8 cellular contexts compared by ENCODE assay signal in the genomic region with DNA sequence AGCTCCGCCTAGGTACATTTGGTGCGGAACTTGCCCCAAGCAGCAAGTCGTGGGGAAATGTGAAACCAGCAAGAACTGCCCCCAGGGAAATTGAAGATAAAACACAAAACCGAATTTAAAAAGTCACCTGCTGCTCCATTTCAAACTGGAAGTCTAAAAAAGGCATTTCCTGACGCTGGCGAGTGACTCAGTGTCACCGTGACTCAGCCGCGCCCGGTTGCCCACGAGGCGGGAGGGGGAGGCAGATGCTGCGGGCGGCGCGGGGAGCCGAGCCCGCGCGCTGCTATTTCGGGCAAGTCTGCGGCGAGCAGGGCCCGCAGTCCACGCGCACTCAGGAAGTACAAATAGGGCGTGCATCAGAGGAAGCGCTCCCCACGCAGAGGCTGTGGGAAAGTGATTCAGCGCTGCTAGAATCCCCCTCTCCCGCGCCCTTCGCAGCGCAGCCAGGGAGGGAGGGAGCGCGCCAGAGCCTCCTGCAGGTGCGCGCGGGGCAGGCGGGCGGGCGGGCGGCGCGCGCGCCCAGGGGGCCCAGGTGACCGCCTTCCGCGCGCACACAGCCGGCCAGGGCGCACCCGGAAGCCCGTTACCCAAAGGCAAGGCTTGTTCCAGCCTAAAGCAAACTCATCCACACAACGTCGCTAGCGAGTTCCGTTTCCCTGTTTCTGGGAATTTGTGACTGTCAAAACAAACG.
DNase-seq lines count a peak whose midpoint lies in the region; FAIRE-seq and TF ChIP-seq lines count a peak whose summit lies in the region.

No MANE protein-coding gene starts in this region.

- no peaks in the 10 kb centered on the region for H3K9me3 Mint-ChIP-seq in T-helper 2 cell treated with Interferon-gamma antibody and Interleukin-4, amounts not matched to agents 5 μg/mL and 100 μg/mL, for 36 hours

- peaks cover 0 to 20% (median 16%) of the 10 kb centered on the region in 4 donors for H3K4me1 ChIP-seq in sigmoid colon

- no peaks in the 10 kb centered on the region for H3K36me3 Mint-ChIP-seq in T-helper 2 cell treated with Interferon-gamma antibody and Interleukin-4, amounts not matched to agents 5 μg/mL and 100 μg/mL, for 36 hours (ENCODE audit: low read depth)

- H3K27me3 Mint-ChIP-seq in T-helper 2 cell treated with Interferon-gamma antibody and Interleukin-4, amounts not matched to agents 5 μg/mL and 100 μg/mL, for 36 hours (ENCODE audit: low read depth), result peaks cover 44% of the 10 kb centered on the region

- H3K27ac Mint-ChIP-seq in T-helper 2 cell treated with Interferon-gamma antibody and Interleukin-4, amounts not matched to agents 5 μg/mL and 100 μg/mL, for 36 hours, result peak overlapping the region; percentile 80

- DNase-seq in ELR (ENCODE audit: low read depth) (peak; percentile 88), H54 (ENCODE audit: insufficient read length, low spot score) (peak; percentile 97), LoVo (ENCODE audit: low spot score) (peak; percentile 77), astrocyte of the cerebellum (ENCODE audit: low read depth) (no peak), sigmoid colon (peak; percentile 86), pons (ENCODE audit: low spot score) (no peak)
- peak; percentile 81 for DNase-seq in T-helper 2 cell treated with Interferon-gamma antibody and Interleukin-4, amounts not matched to agents 5 μg/mL and 100 μg/mL, for 36 hours (ENCODE audit: low spot score)

- no peaks in the 10 kb centered on the region for H3K36me3 ChIP-seq in sigmoid colon

- peak overlapping the region; percentile 85 for H3K4me3 Mint-ChIP-seq in T-helper 2 cell treated with Interferon-gamma antibody and Interleukin-4, amounts not matched to agents 5 μg/mL and 100 μg/mL, for 36 hours

- H3K4me3 ChIP-seq in astrocyte of the cerebellum (ENCODE audit: low read depth, low read length), result peak overlapping the region; percentile 59
- H3K4me3 ChIP-seq in iPS-11a (ENCODE audit: low read depth, low read length), result peak overlapping the region; percentile 73
- peak overlapping the region; percentile 39 to 59 (median 58) for H3K4me3 ChIP-seq in sigmoid colon

- TF ChIP-seq EP300 in sigmoid colon (IDR thresholded peaks at IDR 0.05), result peak in 2 of 4 donors; percentile 42 to 89

- no peaks in the 10 kb centered on the region for H3K27me3 ChIP-seq in sigmoid colon

- intact Hi-C loops in sigmoid colon (cut with DNase I), result loop anchor here (5.0 kb wide), 2 partner anchors 991 to 1181 kb away; no protein-coding TSS in a partner anchor

- H3K27ac ChIP-seq in sigmoid colon, result peak overlapping the region; percentile 42 to 76 (median 58)

- FAIRE-seq in H54 (lab: Jason Lieb, UNC), result peak; percentile 99

- no peaks in the 10 kb centered on the region for H3K9me3 ChIP-seq in sigmoid colon

- TF ChIP-seq POLR2A in H54 (IDR thresholded peaks at IDR 0.05; ENCODE audit: low read depth, low read length), result no peak
- no peak for TF ChIP-seq POLR2A in sigmoid colon (IDR thresholded peaks at IDR 0.05)

- 1% methylated on average over 60 of the region's 60 CpGs for WGBS in sigmoid colon, 2 donors

- in situ Hi-C loops in astrocyte of the cerebellum (cut with HindIII; ENCODE audit: low sequenced_read_pairs), result no loop called here

- TF ChIP-seq CTCF in astrocyte of the cerebellum (IDR thresholded peaks at IDR 0.05; ENCODE audit: low read depth, low read length, missing control alignments) (peak; percentile 0), sigmoid colon (IDR thresholded peaks at IDR 0.05) (no peak)

- peaks cover 15% of the 10 kb centered on the region for H3K4me1 Mint-ChIP-seq in T-helper 2 cell treated with Interferon-gamma antibody and Interleukin-4, amounts not matched to agents 5 μg/mL and 100 μg/mL, for 36 hours (ENCODE audit: low read depth)

Comparison
In these comparisons a context has a peak if more than half of its experiments do, and no peak if none do; other contexts are left out.
1. DNase-seq: peak in ELR (single experiment), H54 (single experiment), LoVo (single experiment), T-helper 2 cell treated with Interferon-gamma antibody and Interleukin-4, amounts not matched to agents 5 μg/mL and 100 μg/mL, for 36 hours (single experiment) and sigmoid colon (single experiment); none in astrocyte of the cerebellum (single experiment) and pons (single experiment).
2. Peak in every context shown above with its lines, with median percentiles within 50 percentile points of each other: H3K4me3 ChIP-seq.